In genomic region chr15:59524331-59524731, GRCh38 we compare ENCODE assay signal across 12 cellular contexts.
DNase-seq lines count a peak whose midpoint lies in the region; FAIRE-seq and TF ChIP-seq lines count a peak whose summit lies in the region.
"Had no signal": no experiment of that assay in that cellular context is flagged by ENCODE, and none has a peak within 500 bp of the region (broad histone marks: within the 10 kb centered on the region; RNA-seq: fewer than 3 reads in every experiment).

No MANE protein-coding gene starts in this region.

- no peaks in the 10 kb centered on the region for H3K27me3 ChIP-seq in colonic mucosa

- peak; percentile 50 for DNase-seq in CD1c-positive myeloid dendritic cell (ENCODE audit: extremely low spot score)
- no peak for DNase-seq in GM19239 (ENCODE audit: insufficient read length, low spot score)
- no peak for DNase-seq in nephron progenitor cell
- DNase-seq in colonic mucosa, result no peak
- no peak for DNase-seq in stimulated activated naive CD4-positive, alpha-beta T cell treated with Interleukin-2 at 50 U/mL for 16 hours (lab: John Stamatoyannopoulos, UW)
- no peak for DNase-seq in COLO829 (ENCODE audit: low spot score)
- DNase-seq: cerebellar nuclear complex, DMS53, KG1, NCI-H226, WERI-Rb-1 had no signal

- H3K36me3 ChIP-seq in colonic mucosa, result no peaks in the 10 kb centered on the region
- H3K36me3 ChIP-seq: WERI-Rb-1 had no signal

- peak overlapping the region; percentile 24 for H3K27ac Mint-ChIP-seq in nephron progenitor cell

- H3K9ac ChIP-seq in colonic mucosa (ENCODE audit: low read depth in 2 of 2, low read length in 2 of 2), result no peak overlapping the region

- H3K4me3 Mint-ChIP-seq in nephron progenitor cell, result no peak overlapping the region

- no peaks in the 10 kb centered on the region for H3K9me3 ChIP-seq in colonic mucosa

- H3K4me1 ChIP-seq in colonic mucosa, result no peaks in the 10 kb centered on the region

- intact Hi-C loops in colonic mucosa (cut with DNase I), result no loop called here

- H3K36me3 Mint-ChIP-seq in nephron progenitor cell (ENCODE audit: low read depth), result no peaks in the 10 kb centered on the region

- H3K27ac ChIP-seq in angular gyrus (ENCODE audit: low read depth, low read length) (peak overlapping the region; percentile 48), colonic mucosa (no peak overlapping the region)
- H3K27ac ChIP-seq: WERI-Rb-1 had no signal

- H3K27me3 Mint-ChIP-seq in nephron progenitor cell (ENCODE audit: low read depth, poor library complexity), result no peaks in the 10 kb centered on the region

- no peaks in the 10 kb centered on the region for H3K9me3 Mint-ChIP-seq in nephron progenitor cell

- FAIRE-seq in GM19239 (lab: Jason Lieb, UNC), result peak; percentile 71

- H3K4me3 ChIP-seq in colonic mucosa, result no peak overlapping the region

- H3K4me1 Mint-ChIP-seq in nephron progenitor cell, result peaks cover 11% of the 10 kb centered on the region

- no peak for TF ChIP-seq CTCF in nephron progenitor cell (IDR thresholded peaks at IDR 0.05)
- no peak for TF ChIP-seq CTCF in colonic mucosa (IDR thresholded peaks at IDR 0.05)
